ENCODE assay signal across 1 cellular context in genomic region chr9:126629007-126629674, GRCh38.
TF ChIP-seq lines count a peak whose summit lies in the region.

No MANE protein-coding gene starts in this region.

TF ChIP-seq in HEK293, 187 proteins besides CTCF, POLR2A, EP300 and RAD21 (continued from another document):
- TF ChIP-seq ZNF768 (tag by site-specific recombination; IDR thresholded peaks at IDR 0.05), result peak; percentile 61
